10 cellular contexts compared by ENCODE assay signal in the genomic region with DNA sequence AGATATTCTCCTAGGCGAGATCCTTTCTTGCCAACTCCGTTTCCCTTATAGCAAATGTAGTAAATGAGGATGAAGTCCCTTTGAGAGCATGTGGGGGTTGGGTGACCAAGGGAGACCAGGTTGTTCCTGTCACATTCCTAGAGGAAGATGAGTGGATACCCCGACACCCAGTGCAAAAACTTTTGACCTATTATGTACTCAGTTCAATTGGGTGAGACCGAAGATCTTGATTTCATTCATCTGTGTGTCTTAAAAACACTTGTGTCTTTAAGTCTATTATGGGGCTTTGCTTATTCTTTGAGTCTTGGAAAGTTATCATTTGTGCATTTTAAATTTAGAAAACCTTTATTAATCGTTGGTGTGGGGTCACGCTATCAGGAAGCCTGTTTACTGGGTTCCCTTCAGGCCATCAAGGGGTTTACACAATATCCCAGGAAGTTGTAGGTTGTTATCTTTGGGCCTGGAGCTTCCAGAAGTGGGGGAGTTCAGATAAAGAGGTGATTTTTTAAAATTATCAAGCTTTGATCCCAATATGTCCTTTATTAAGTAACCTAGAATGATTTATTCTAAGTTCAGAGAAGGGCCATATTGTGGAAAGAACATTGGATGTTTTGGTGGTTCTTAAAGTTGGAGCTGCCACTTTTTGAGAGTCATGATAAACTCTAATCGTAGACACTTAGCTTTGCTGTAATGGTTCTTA. TPM values are rescaled to one million over a fixed set of nuclear protein-coding genes. Genes with fewer than 3 reads are reported as not detected.
DNase-seq lines count a peak whose midpoint lies in the region; ATAC-seq and TF ChIP-seq lines count a peak whose summit lies in the region.
"Had no signal": no experiment of that assay in that cellular context is flagged by ENCODE, and none has a peak within 500 bp of the region (broad histone marks: within the 10 kb centered on the region; RNA-seq: fewer than 3 reads in every experiment).

No MANE protein-coding gene starts in this region.

- no peak for TF ChIP-seq POLR2A in vagina (IDR thresholded peaks at IDR 0.05)

- ATAC-seq in left cardiac atrium (no peak), HG02571 (IDR thresholded peaks at IDR 0.05; ENCODE audit: unreplicated experiment) (no peak), GM21737 (IDR thresholded peaks at IDR 0.05; ENCODE audit: unreplicated experiment) (no peak)
- ATAC-seq: stimulated activated naive CD8-positive, alpha-beta T cell treated with anti-CD3 and anti-CD28 coated beads, Interleukin-15, amount 100 ng/mL, for 72 hours had no signal

- H3K27me3 ChIP-seq in right atrium auricular region: no peaks in the 10 kb centered on the region
- H3K27me3 ChIP-seq in mucosa of stomach (ENCODE audit: control insufficient read depth, insufficient read depth, low read length): no peaks in the 10 kb centered on the region
- no peaks in the 10 kb centered on the region for H3K27me3 ChIP-seq in vagina

- no peak for TF ChIP-seq CTCF in right atrium auricular region (IDR thresholded peaks at IDR 0.05)
- no peak for TF ChIP-seq CTCF in coronary artery (IDR thresholded peaks at IDR 0.05)
- no peak for TF ChIP-seq CTCF in vagina (IDR thresholded peaks at IDR 0.05)

- H3K27ac ChIP-seq in right atrium auricular region (peak overlapping the region; percentile 99), coronary artery (peak overlapping the region; percentile 96 to 98), vagina (peak overlapping the region; percentile 99)

- H3K4me1 ChIP-seq in right atrium auricular region (peaks cover 0 to 40% of the 10 kb centered on the region in 2 donors), mucosa of stomach (ENCODE audit: control insufficient read depth, insufficient read depth, low read length) (peaks cover 15% of the 10 kb centered on the region), vagina (peaks cover 40% of the 10 kb centered on the region)

- H3K36me3 ChIP-seq in right atrium auricular region (peaks cover 29% of the 10 kb centered on the region), mucosa of stomach (ENCODE audit: control insufficient read depth, insufficient read depth, low read length) (peaks cover 14% of the 10 kb centered on the region), vagina (peaks cover 0 to 13% of the 10 kb centered on the region in 2 donors)

- peak overlapping the region; percentile 92 to 95 for H3K4me3 ChIP-seq in right atrium auricular region
- H3K4me3 ChIP-seq in coronary artery: peak overlapping the region; percentile 96
- H3K4me3 ChIP-seq in mucosa of stomach (ENCODE audit: low read length): peak overlapping the region; percentile 15
- H3K4me3 ChIP-seq in vagina: peak overlapping the region; percentile 91 to 96

- intact Hi-C loops in left cardiac atrium (cut with DNase I) (loop anchor here (5.0 to 10.0 kb wide), 3 partner anchors 75 to 193 kb away; no protein-coding TSS in a partner anchor), vagina (cut with DNase I) (loop anchor here (5.0 kb wide), 1 partner anchor 168 kb away; no protein-coding TSS in a partner anchor)

- no peaks in the 10 kb centered on the region for H3K9me3 ChIP-seq in right atrium auricular region
- no peaks in the 10 kb centered on the region for H3K9me3 ChIP-seq in mucosa of stomach (ENCODE audit: control insufficient read depth, low read length)
- H3K9me3 ChIP-seq in vagina: no peaks in the 10 kb centered on the region

- H3K9ac ChIP-seq in mucosa of stomach (ENCODE audit: low read length): peak overlapping the region; percentile 99

- DNase-seq in right atrium auricular region (ENCODE audit: low spot score): peak; percentile 59
- DNase-seq in left cardiac atrium: no peak
- peak; percentile 73 for DNase-seq in coronary artery (ENCODE audit: low spot score)
- DNase-seq in vagina (ENCODE audit: extremely low spot score in 2 of 2): peak in 1 of 2 donors; percentile 84
- no peak for DNase-seq in NK-92 (lab: John Stamatoyannopoulos, UW; ENCODE audit: unreplicated experiment)
- DNase-seq: stimulated activated naive CD8-positive, alpha-beta T cell treated with anti-CD3 and anti-CD28 coated beads, Interleukin-15, amount 100 ng/mL, for 72 hours; T-helper 2 cell had no signal

RNA-seq across cellular contexts. Expression of a gene that starts 2.8 kb away (rescaled TPM):
- total RNA-seq in right atrium auricular region (100 to 1,000 TPM; 471 to 664 TPM), left cardiac atrium (100 to 1,000 TPM; 224 to 279 TPM), vagina (1,771 TPM)

Comparison
In these comparisons a context has a peak if more than half of its experiments do, and no peak if none do; other contexts are left out.
1. DNase-seq: peak in right atrium auricular region (single experiment) and coronary artery (single experiment); none in left cardiac atrium (single experiment) and NK-92 (single experiment).
2. H3K4me3 ChIP-seq: peak in every context shown above with its lines; median percentile 96 in coronary artery; 94 in right atrium auricular region; 94 in vagina; 15 in mucosa of stomach.
3. Peak in every context shown above with its lines, with median percentiles within 50 percentile points of each other: H3K27ac ChIP-seq.